ENCODE assay signal across 18 cellular contexts in the genomic region with DNA sequence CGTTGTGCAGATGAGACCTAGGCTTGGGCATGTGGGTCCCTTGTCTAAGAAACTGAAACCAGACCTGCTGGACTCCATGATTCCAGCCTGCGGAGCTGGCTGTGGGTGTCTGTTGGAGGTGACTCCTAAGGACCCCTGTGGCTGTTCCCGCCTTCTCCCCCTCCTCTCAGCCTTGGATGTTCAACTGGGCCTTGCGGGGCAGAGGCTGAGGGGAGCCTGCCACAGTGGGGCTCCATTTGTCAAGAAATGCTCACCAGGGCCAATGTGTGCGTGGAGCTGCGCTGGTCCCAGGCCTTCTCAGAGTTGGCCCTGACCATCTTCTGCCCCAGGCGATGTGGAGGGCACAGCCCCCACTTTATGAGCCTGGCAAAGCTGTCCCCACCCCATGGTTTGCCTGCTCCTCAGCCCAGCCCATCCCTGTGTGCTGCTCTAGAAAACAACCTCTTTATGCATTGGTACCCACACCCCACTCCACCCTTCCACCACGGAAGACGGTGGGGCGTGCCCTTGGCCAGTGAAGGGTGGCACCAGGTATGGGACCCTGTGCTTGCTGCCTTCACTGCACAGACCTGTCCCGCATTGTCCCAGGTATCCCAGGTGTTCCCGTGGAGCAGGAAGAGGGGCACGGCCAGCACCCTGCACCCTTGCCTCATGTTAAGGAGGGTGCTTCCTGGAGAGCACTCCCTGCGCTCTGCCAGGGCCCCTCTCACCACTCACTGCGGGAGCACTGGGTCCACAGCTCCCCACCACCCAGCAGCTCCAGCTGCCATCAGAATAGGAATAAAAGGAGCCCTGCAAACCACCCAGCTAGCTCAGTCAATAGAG. TPM values are rescaled to one million over a fixed set of nuclear protein-coding genes. Genes with fewer than 3 reads are reported as not detected.
DNase-seq lines count a peak whose midpoint lies in the region; ATAC-seq and TF ChIP-seq lines count a peak whose summit lies in the region.
"Had no signal": no experiment of that assay in that cellular context is flagged by ENCODE, and none has a peak within 500 bp of the region (broad histone marks: within the 10 kb centered on the region; RNA-seq: fewer than 3 reads in every experiment).

No MANE protein-coding gene starts in this region.

- TF ChIP-seq CTCF in PC-3 (conservative IDR thresholded peaks at IDR 0.05; ENCODE audit: low read depth, low read length) (no peak), hepatocyte (IDR thresholded peaks at IDR 0.05; ENCODE audit: poor library complexity) (no peak), BE2C (IDR thresholded peaks at IDR 0.05; ENCODE audit: low read depth, low read length) (no peak)

- no peaks in the 10 kb centered on the region for H3F3A ChIP-seq in PC-3 (ENCODE audit: low read length, unreplicated experiment)

- POLR2A ChIA-PET in PC-3 (lab: Charles Lee; ENCODE audit: unreplicated experiment) = no interaction called here

- no TSS peak for BruUV-seq in PC-3 (replicated peaks; lab: Mats Ljungman, UMichigan)

- WGBS in hepatocyte (ENCODE audit: low lambda C conversion rate, missing lambda C conversion rate) = 84% methylated on average over 15 of the region's 15 CpGs

- H3K4me2 ChIP-seq in PC-3 (ENCODE audit: low read length) = no peak overlapping the region
- H3K4me2 ChIP-seq in hepatocyte = peak overlapping the region; percentile 54
- H3K4me2 ChIP-seq: KMS-11 had no signal

- H3K79me2 ChIP-seq in PC-3 (ENCODE audit: low read length) (no peaks in the 10 kb centered on the region), hepatocyte (no peaks in the 10 kb centered on the region)

- H3K9ac ChIP-seq in PC-3 (ENCODE audit: low read length) = no peak overlapping the region
- H3K9ac ChIP-seq: KMS-11 had no signal

- H3K4me1 ChIP-seq in PC-3 (ENCODE audit: insufficient read depth, low read length) = peaks cover 58% of the 10 kb centered on the region
- H3K4me1 ChIP-seq in hepatocyte (ENCODE audit: insufficient read depth) = peaks cover 34% of the 10 kb centered on the region
- peaks cover 9% of the 10 kb centered on the region for H3K4me1 ChIP-seq in BE2C

- no peak overlapping the region for H2AFZ ChIP-seq in PC-3 (ENCODE audit: low read length)
- H2AFZ ChIP-seq in hepatocyte = no peak overlapping the region

- H3K9me3 ChIP-seq in PC-3 (ENCODE audit: low read length) = no peaks in the 10 kb centered on the region
- peaks cover 3% of the 10 kb centered on the region for H3K9me3 ChIP-seq in hepatocyte (ENCODE audit: low read depth)
- H3K9me3 ChIP-seq in BE2C = no peaks in the 10 kb centered on the region
- H3K9me3 ChIP-seq: left lung, right lobe of liver had no signal

- intact Hi-C loops in PC-3 (cut with micrococcal nuclease) = no loop called here

- CTCF ChIA-PET in PC-3 (lab: Charles Lee) = interaction anchor here (0.8 kb wide), 1 partner anchor 91 kb away, joined by 4 read pairs; no protein-coding TSS in a partner anchor

- ATAC-seq in PC-3 = no peak
- no peak for ATAC-seq in HG03280 (IDR thresholded peaks at IDR 0.05; ENCODE audit: unreplicated experiment)
- no peak for ATAC-seq in HG03159 (IDR thresholded peaks at IDR 0.05; ENCODE audit: unreplicated experiment)
- ATAC-seq: activated CD8-positive, alpha-beta T cell treated with anti-CD3 and anti-CD28 coated beads, Interleukin-2, amount 10 ng/mL, durations not matched to agents 7 days and 5 days had no signal

- H3K27ac ChIP-seq in PC-3 (ENCODE audit: low read length) (peak overlapping the region; percentile 99), hepatocyte (peak overlapping the region; percentile 76), skin epidermis (peak overlapping the region in 14 of 21 experiments; percentile 2 to 77 (median 52))
- H3K27ac ChIP-seq: KMS-11, left lung had no signal

- H3K9me2 ChIP-seq in PC-3 (replicated peaks; ENCODE audit: low read length) (no peaks in the 10 kb centered on the region), hepatocyte (replicated peaks; ENCODE audit: insufficient read depth) (no peaks in the 10 kb centered on the region)

- peak; percentile 56 for DNase-seq in EH (ENCODE audit: low read depth)
- no peak for DNase-seq in PC-3
- DNase-seq in hepatocyte (ENCODE audit: low spot score) = no peak
- DNase-seq in BE2C = no peak
- DNase-seq: activated CD8-positive, alpha-beta T cell treated with anti-CD3 and anti-CD28 coated beads, Interleukin-2, amount 10 ng/mL, durations not matched to agents 7 days and 5 days; C1 segment of cervical spinal cord; EL; left lung; NCI-H1417 treated with DMSO at 0.1 percent for 48 hours; nephron progenitor cell had no signal

- H3K4me3 ChIP-seq in PC-3 (ENCODE audit: low read length) (no peak overlapping the region), hepatocyte (no peak overlapping the region), skin epidermis (no peak overlapping the region), BE2C (ENCODE audit: low read depth, low read length) (no peak overlapping the region)
- H3K4me3 ChIP-seq: left lung, right lobe of liver had no signal

- no peaks in the 10 kb centered on the region for H3K27me3 ChIP-seq in PC-3 (ENCODE audit: low read length)
- H3K27me3 ChIP-seq in hepatocyte = no peaks in the 10 kb centered on the region
- no peaks in the 10 kb centered on the region for H3K27me3 ChIP-seq in BE2C
- H3K27me3 ChIP-seq: left lung, right lobe of liver had no signal

- H3K36me3 ChIP-seq in PC-3 (ENCODE audit: low read depth, low read length) = no peaks in the 10 kb centered on the region
- H3K36me3 ChIP-seq in hepatocyte (replicated peaks; ENCODE audit: insufficient read depth, low read depth) = no peaks in the 10 kb centered on the region
- no peaks in the 10 kb centered on the region for H3K36me3 ChIP-seq in BE2C

- no peaks in the 10 kb centered on the region for H4K20me1 ChIP-seq in PC-3 (ENCODE audit: low read length)
- H4K20me1 ChIP-seq in hepatocyte (ENCODE audit: insufficient read depth, poor library complexity, severe bottlenecking) = no peaks in the 10 kb centered on the region

RNA-seq across cellular contexts. Expression of gene MESP2, which starts 7.9 kb away (rescaled TPM):
- total RNA-seq in PC-3 (2014; rRNA removed) (1.1 and 1.3 TPM in 2 replicates), hepatocyte (0.30 and 1.2 TPM in 2 replicates)
- polyA plus RNA-seq in hepatocyte = not detected in 2 replicates
- not detected for polyA plus RNA-seq in BE2C (2012; ENCODE audit: insufficient read depth, insufficient read length, low read depth)
- total RNA-seq: activated CD8-positive, alpha-beta T cell treated with anti-CD3 and anti-CD28 coated beads, Interleukin-2, amount 10 ng/mL, durations not matched to agents 7 days and 5 days; astrocyte; dermis microvascular lymphatic vessel endothelial cell; OCI-LY7 had no signal

RNA-seq across cellular contexts. Expression of gene ANPEP, which starts 30.6 kb away (rescaled TPM):
- total RNA-seq in PC-3 (2014; rRNA removed) (113 and 133 TPM in 2 replicates), hepatocyte (115 and 137 TPM in 2 replicates)
- polyA plus RNA-seq in hepatocyte = 123 and 166 TPM in 2 replicates
- polyA plus RNA-seq in BE2C (2012; ENCODE audit: insufficient read depth, insufficient read length, low read depth) = 1.4 TPM

RNA-seq across cellular contexts. Expression of gene MESP1, which starts 33.0 kb away (rescaled TPM):
- total RNA-seq in PC-3 (2014; rRNA removed) (32.9 and 49.4 TPM in 2 replicates), hepatocyte (0.48 and 0.50 TPM in 2 replicates)
- polyA plus RNA-seq in hepatocyte = 1.0 and 2.7 TPM in 2 replicates
- polyA plus RNA-seq in BE2C (2012; ENCODE audit: insufficient read depth, insufficient read length, low read depth) = 8.4 TPM
- total RNA-seq: astrocyte had no signal

Comparison
In these comparisons a context has a peak if more than half of its experiments do, and no peak if none do; other contexts are left out.
1. RNA of gene MESP1, which starts 33.0 kb away (total RNA-seq): 32.9 to 49.4 TPM in PC-3; 0.48 to 0.50 TPM in hepatocyte; every median in the first group is over 10 times any median in the second.
2. Peak in every context shown above with its lines, with median percentiles within 50 percentile points of each other: H3K27ac ChIP-seq.